In the genomic region with DNA sequence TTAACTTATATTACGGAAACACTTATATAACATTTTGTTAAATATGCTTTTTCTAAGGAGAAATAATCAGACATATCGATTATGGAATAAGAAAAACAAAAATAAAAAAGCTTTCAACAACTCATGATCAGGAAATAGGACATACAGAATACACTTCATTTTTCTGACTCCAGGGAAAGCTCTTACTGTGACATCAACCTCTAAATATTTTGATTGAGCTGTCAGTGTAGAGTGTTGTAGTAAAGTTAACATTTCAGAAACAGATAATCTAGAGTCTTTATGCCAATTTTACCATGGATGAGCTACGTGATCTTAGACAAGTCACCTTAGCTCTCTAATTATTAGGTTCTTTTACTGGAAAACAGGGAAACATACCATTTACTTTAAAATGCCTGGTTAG, we compare ENCODE assay signal across 3 cellular contexts.
"Had no signal": no experiment of that assay in that cellular context is flagged by ENCODE, and none has a peak within 500 bp of the region (broad histone marks: within the 10 kb centered on the region; RNA-seq: fewer than 3 reads in every experiment).

No MANE protein-coding gene starts in this region.

- ATAC-seq: GM12878 had no signal

- H3K4me3 ChIP-seq: GM12878 had no signal

- DNase-seq: GDM1, GF-D8 had no signal
